In genomic region chr12:132103542-132104308, GRCh38 we compare ENCODE assay signal across 20 cellular contexts.
"Had no signal": no experiment of that assay in that cellular context is flagged by ENCODE, and none has a peak within 500 bp of the region (broad histone marks: within the 10 kb centered on the region; RNA-seq: fewer than 3 reads in every experiment).

No MANE protein-coding gene starts in this region.

- FAIRE-seq: astrocyte, small intestine had no signal

- DNase-seq: activated CD4-positive, alpha-beta T cell treated with anti-CD3 and anti-CD28 coated beads, Interleukin-2, amount 50 U/mL, for 4 hours; activated CD4-positive, CD25-positive, alpha-beta regulatory T cell treated with anti-CD3 and anti-CD28 coated beads, Interleukin-2, amount 50 U/mL, for 72 hours; activated naive CD4-positive, alpha-beta T cell treated with anti-CD3 and anti-CD28 coated beads, Interleukin-2, amount 10 ng/mL, durations not matched to agents 7 days and 5 days; activated T-cell treated with anti-CD3 and anti-CD28 coated beads, Interleukin-2, amount 50 U/mL, for 24 hours; erythroblast; gastrocnemius medialis; heart left ventricle; islet precursor cell; left lung; naive B cell; right cardiac atrium; small intestine; stimulated activated CD4-positive, alpha-beta T cell treated with anti-CD3 and anti-CD28 coated beads, Interleukin-4, amount 100 ng/mL, for 4 hours; stimulated activated CD8-positive, alpha-beta memory T cell treated with anti-CD3 and anti-CD28 coated beads, Interleukin-4, amount 100 ng/mL, for 48 hours; stimulated activated naive CD4-positive, alpha-beta T cell treated with Interleukin-2 at 50 U/mL for 16 hours; substantia nigra had no signal

- H3K27me3 ChIP-seq: gastrocnemius medialis, heart left ventricle, left lung, tibial nerve had no signal

- H3K4me1 ChIP-seq: heart left ventricle, left lung, tibial nerve had no signal

- H3K27me3 Mint-ChIP-seq: activated naive CD4-positive, alpha-beta T cell treated with anti-CD3 and anti-CD28 coated beads, Interleukin-2, amount 10 ng/mL, durations not matched to agents 7 days and 5 days; activated T-cell treated with anti-CD3 and anti-CD28 coated beads, Interleukin-2, amount 50 U/mL, for 24 hours; naive B cell; progenitor cell of endocrine pancreas had no signal

- H3K27ac Mint-ChIP-seq: activated naive CD4-positive, alpha-beta T cell treated with anti-CD3 and anti-CD28 coated beads, Interleukin-2, amount 10 ng/mL, durations not matched to agents 7 days and 5 days; activated T-cell treated with anti-CD3 and anti-CD28 coated beads, Interleukin-2, amount 50 U/mL, for 24 hours; progenitor cell of endocrine pancreas; T-helper 2 cell treated with Interferon-gamma antibody and Interleukin-4, amounts not matched to agents 5 μg/mL and 100 μg/mL, for 36 hours had no signal

- H3K27ac ChIP-seq: gastrocnemius medialis, heart left ventricle, left lung, tibial nerve had no signal

- ATAC-seq: gastrocnemius medialis, left lung had no signal

- H3K9me3 Mint-ChIP-seq: activated naive CD4-positive, alpha-beta T cell treated with anti-CD3 and anti-CD28 coated beads, Interleukin-2, amount 10 ng/mL, durations not matched to agents 7 days and 5 days; activated T-cell treated with anti-CD3 and anti-CD28 coated beads, Interleukin-2, amount 50 U/mL, for 24 hours; naive B cell; T-helper 2 cell treated with Interferon-gamma antibody and Interleukin-4, amounts not matched to agents 5 μg/mL and 100 μg/mL, for 36 hours had no signal

- H3K9me3 ChIP-seq: gastrocnemius medialis, heart left ventricle, left lung, tibial nerve had no signal

- H3K4me3 ChIP-seq: gastrocnemius medialis, heart left ventricle, left lung, tibial nerve had no signal

- H3K4me1 Mint-ChIP-seq: activated naive CD4-positive, alpha-beta T cell treated with anti-CD3 and anti-CD28 coated beads, Interleukin-2, amount 10 ng/mL, durations not matched to agents 7 days and 5 days; naive B cell had no signal

- H3K36me3 ChIP-seq: gastrocnemius medialis had no signal

- H3K4me3 Mint-ChIP-seq: activated naive CD4-positive, alpha-beta T cell treated with anti-CD3 and anti-CD28 coated beads, Interleukin-2, amount 10 ng/mL, durations not matched to agents 7 days and 5 days; activated T-cell treated with anti-CD3 and anti-CD28 coated beads, Interleukin-2, amount 50 U/mL, for 24 hours; naive B cell; T-helper 2 cell treated with Interferon-gamma antibody and Interleukin-4, amounts not matched to agents 5 μg/mL and 100 μg/mL, for 36 hours had no signal
